ENCODE assay signal across 11 cellular contexts in genomic region chr7:107103369-107103768, GRCh38. TPM values are rescaled to one million over a fixed set of nuclear protein-coding genes. Genes with fewer than 3 reads are reported as not detected.
A peak's percentile ranks its signal among the peaks of the same experiment; 100 is the strongest.
DNase-seq lines count a peak whose midpoint lies in the region; ATAC-seq and TF ChIP-seq lines count a peak whose summit lies in the region.
"Had no signal": no experiment of that assay in that cellular context is flagged by ENCODE, and none has a peak within 500 bp of the region (broad histone marks: within the 10 kb centered on the region; RNA-seq: fewer than 3 reads in every experiment).

No MANE protein-coding gene starts in this region.

- no peak overlapping the region for H3K4me3 Mint-ChIP-seq in T-helper 2 cell treated with Interferon-gamma antibody and Interleukin-4, amounts not matched to agents 5 μg/mL and 100 μg/mL, for 36 hours

- in situ Hi-C loops in GM13977 (cut with MboI; ENCODE audit: low pct_unique_long_range_greater_than_20kb, low sequenced_read_pairs, unreplicated experiment) = no loop called here

- no peaks in the 10 kb centered on the region for H3K36me3 Mint-ChIP-seq in T-helper 2 cell treated with Interferon-gamma antibody and Interleukin-4, amounts not matched to agents 5 μg/mL and 100 μg/mL, for 36 hours (ENCODE audit: low read depth)

- H3K9me3 Mint-ChIP-seq in T-helper 2 cell treated with Interferon-gamma antibody and Interleukin-4, amounts not matched to agents 5 μg/mL and 100 μg/mL, for 36 hours = no peaks in the 10 kb centered on the region

- ATAC-seq in right cardiac atrium = peak; percentile 41 to 83
- no peak for ATAC-seq in left ventricle myocardium superior
- ATAC-seq in GM18498 (IDR thresholded peaks at IDR 0.05; ENCODE audit: unreplicated experiment) = no peak
- ATAC-seq: sciatic nerve had no signal

- H3K9me3 ChIP-seq in right cardiac atrium (ENCODE audit: control insufficient read depth, low read length) = no peaks in the 10 kb centered on the region
- H3K9me3 ChIP-seq: SJSA1 had no signal

- peaks cover 4% of the 10 kb centered on the region for H3K4me1 ChIP-seq in right cardiac atrium (ENCODE audit: control insufficient read depth, insufficient read depth, low read length)

- DNase-seq in right cardiac atrium (peak in 2 of 3 donors; percentile 21 to 50), left ventricle myocardium superior (no peak), SW 1271 (lab: John Stamatoyannopoulos, UW) (peak; percentile 47 to 67), germinal center (ENCODE audit: low spot score) (peak; percentile 16), GM13977 (ENCODE audit: low spot score) (no peak), cerebellum (ENCODE audit: low spot score) (no peak)
- DNase-seq in T-helper 2 cell treated with Interferon-gamma antibody and Interleukin-4, amounts not matched to agents 5 μg/mL and 100 μg/mL, for 36 hours (ENCODE audit: low spot score) = no peak
- DNase-seq: activated T-cell treated with anti-CD3 and anti-CD28 coated beads, Interleukin-2, amount 50 U/mL, for 1 hour had no signal

- intact Hi-C loops in right cardiac atrium (cut with DNase I) (no loop called here), left ventricle myocardium superior (cut with micrococcal nuclease) (no loop called here)

- no peak for TF ChIP-seq CTCF in GM13977 (IDR thresholded peaks at IDR 0.05; ENCODE audit: extremely low read depth, insufficient read depth, missing control alignments)

- H3K4me3 ChIP-seq in right cardiac atrium (ENCODE audit: low read length) = no peak overlapping the region
- H3K4me3 ChIP-seq: SJSA1 had no signal

- peaks cover 2% of the 10 kb centered on the region for H3K4me1 Mint-ChIP-seq in T-helper 2 cell treated with Interferon-gamma antibody and Interleukin-4, amounts not matched to agents 5 μg/mL and 100 μg/mL, for 36 hours (ENCODE audit: low read depth)

- no peaks in the 10 kb centered on the region for H3K27me3 Mint-ChIP-seq in T-helper 2 cell treated with Interferon-gamma antibody and Interleukin-4, amounts not matched to agents 5 μg/mL and 100 μg/mL, for 36 hours (ENCODE audit: low read depth)

- WGBS in right cardiac atrium = 53% methylated on average over 4 of the region's 4 CpGs

- H3K27me3 ChIP-seq in right cardiac atrium (ENCODE audit: control insufficient read depth, insufficient read depth) = no peaks in the 10 kb centered on the region
- H3K27me3 ChIP-seq: SJSA1 had no signal

- no peak overlapping the region for H3K27ac ChIP-seq in right cardiac atrium (ENCODE audit: low read length)
- H3K27ac ChIP-seq: SJSA1 had no signal

- no peak overlapping the region for H3K27ac Mint-ChIP-seq in T-helper 2 cell treated with Interferon-gamma antibody and Interleukin-4, amounts not matched to agents 5 μg/mL and 100 μg/mL, for 36 hours

RNA-seq across cellular contexts. Expression of gene PRKAR2B, which starts 58.9 kb away (rescaled TPM):
- total RNA-seq in right cardiac atrium = 10 to 100 TPM; 42.0 to 57.8 (median 49.3) TPM
- 32.3 TPM for polyA plus RNA-seq in right cardiac atrium
- total RNA-seq in left ventricle myocardium superior = 24.2 TPM
- 76.4 TPM for total RNA-seq in cerebellum

Comparison
In these comparisons a context has a peak if more than half of its experiments do, and no peak if none do; other contexts are left out.
1. ATAC-seq: peak in right cardiac atrium (2 of 2); none in left ventricle myocardium superior (single experiment) and GM18498 (single experiment).
2. DNase-seq: peak in right cardiac atrium (2 of 3), SW 1271 (2 of 2) and germinal center (single experiment); none in left ventricle myocardium superior (single experiment), T-helper 2 cell treated with Interferon-gamma antibody and Interleukin-4, amounts not matched to agents 5 μg/mL and 100 μg/mL, for 36 hours (single experiment), GM13977 (single experiment) and cerebellum (single experiment).